Comparison of ENCODE assay signal across 8 cellular contexts in the genomic region with DNA sequence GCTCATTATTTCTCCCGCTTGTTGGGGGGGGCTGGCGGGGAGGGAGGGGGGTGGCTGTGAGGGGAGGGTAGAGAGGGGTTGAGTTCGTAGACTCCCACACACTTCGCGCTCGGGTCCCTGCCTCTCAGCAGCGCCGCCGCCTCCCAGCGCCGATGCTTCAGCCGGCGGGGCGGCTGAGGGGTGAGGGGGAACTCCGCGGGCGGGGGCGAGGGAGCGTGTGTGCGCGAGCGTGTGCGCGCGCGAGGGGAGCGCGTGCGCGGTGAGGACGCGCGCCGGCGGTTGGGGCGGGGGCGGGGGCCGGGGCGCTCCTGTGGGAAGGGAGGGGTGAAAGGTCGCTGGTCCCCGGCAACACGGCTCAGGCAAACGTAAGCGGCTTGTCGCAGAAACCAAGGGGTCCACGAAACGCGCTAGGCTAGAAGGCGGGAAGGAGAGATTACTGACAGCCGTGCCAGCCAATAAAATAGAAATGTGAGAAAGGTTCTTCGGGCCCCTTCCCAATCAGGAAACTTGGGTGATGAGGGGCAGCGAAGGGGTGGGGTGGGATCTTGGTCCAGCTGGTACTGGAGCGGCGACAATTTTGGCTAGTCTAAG. TPM values are rescaled to one million over a fixed set of nuclear protein-coding genes. Genes with fewer than 3 reads are reported as not detected.
DNase-seq lines count a peak whose midpoint lies in the region; ATAC-seq lines count a peak whose summit lies in the region.

No MANE protein-coding gene starts in this region.

- ATAC-seq in HG02759 (IDR thresholded peaks at IDR 0.05; ENCODE audit: unreplicated experiment) (peak; percentile 52), HG02610 (IDR thresholded peaks at IDR 0.05; ENCODE audit: unreplicated experiment) (no peak), GM21360 (IDR thresholded peaks at IDR 0.05; ENCODE audit: unreplicated experiment) (no peak)

- intact Hi-C loops in posterior vena cava (cut with DNase I) = no loop called here

- DNase-seq in AG08396 (ENCODE audit: low spot score) (peak; percentile 65), NCI-H524 (lab: John Stamatoyannopoulos, UW) (peak; percentile 100), astrocyte of the hippocampus (ENCODE audit: low read depth, low spot score) (peak; percentile 95), hippocampal formation (lab: John Stamatoyannopoulos, UW) (peak; percentile 88 to 97), posterior vena cava (ENCODE audit: low spot score) (peak; percentile 88)

RNA-seq across cellular contexts. Expression of gene NOVA1, which starts 0.3 kb away (rescaled TPM):
- 10 to 100 TPM; 12.1 to 13.1 TPM for total RNA-seq in posterior vena cava
